In the genomic region with DNA sequence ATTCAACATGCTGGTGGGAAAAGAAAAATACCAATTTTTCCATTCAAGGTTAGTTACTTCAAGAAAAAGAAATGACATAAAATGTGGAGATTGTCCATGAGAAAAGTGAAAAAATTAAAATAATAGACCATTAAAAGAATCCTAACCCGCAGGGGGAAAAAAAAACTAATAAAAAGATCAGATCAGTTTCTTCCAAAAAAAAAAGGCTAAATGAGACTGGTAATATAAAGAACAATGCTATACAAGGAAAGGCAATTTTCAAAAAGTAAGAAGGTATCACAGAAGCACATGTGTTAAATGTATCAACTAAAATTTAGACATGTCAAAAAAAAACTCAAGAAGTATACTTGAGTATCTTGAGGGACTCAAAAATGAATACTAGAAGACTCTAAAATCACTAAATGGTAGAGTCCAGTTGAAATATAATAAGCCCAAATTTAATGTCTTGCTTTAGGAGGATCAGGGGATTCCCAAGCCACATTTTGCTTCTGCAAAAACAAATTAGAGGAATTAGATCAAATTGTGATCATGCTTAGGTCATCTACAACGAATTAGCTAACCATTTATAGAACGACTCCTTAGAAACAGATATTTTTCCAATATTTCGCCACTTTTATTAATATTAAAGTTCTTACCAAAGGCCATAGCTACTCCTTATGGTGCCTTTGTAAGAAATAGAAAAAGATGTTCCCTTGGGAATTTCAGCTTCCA, we compare ENCODE assay signal across 20 cellular contexts. TPM values are rescaled to one million over a fixed set of nuclear protein-coding genes. Genes with fewer than 3 reads are reported as not detected.
A peak's percentile ranks its signal among the peaks of the same experiment; 100 is the strongest.
DNase-seq lines count a peak whose midpoint lies in the region; ATAC-seq and TF ChIP-seq lines count a peak whose summit lies in the region.
"Had no signal": no experiment of that assay in that cellular context is flagged by ENCODE, and none has a peak within 500 bp of the region (broad histone marks: within the 10 kb centered on the region; RNA-seq: fewer than 3 reads in every experiment).

No MANE protein-coding gene starts in this region.

- CTCF ChIA-PET in activated CD4-positive, alpha-beta T cell treated with anti-CD3 and anti-CD28 coated beads for 36 hours (lab: Charles Lee): interaction anchor here (0.6 to 2.1 kb wide), 12 partner anchors 9 to 170 kb away, joined by 3 to 6 read pairs (median 3); no protein-coding TSS in a partner anchor
- CTCF ChIA-PET in PC-9 (lab: Charles Lee) (no interaction called here), HEK293T (lab: Yijun Ruan, JAX) (no interaction called here)

- no peak overlapping the region for H4K5ac ChIP-seq in H9 (ENCODE audit: insufficient read length, low read depth, low read length)

- peak overlapping the region; percentile 82 for H3K27ac Mint-ChIP-seq in activated CD4-positive, alpha-beta T cell treated with anti-CD3 and anti-CD28 coated beads for 36 hours
- H3K27ac Mint-ChIP-seq in H9: no peak overlapping the region
- H3K27ac Mint-ChIP-seq: B cell, endodermal cell had no signal

- BruUV-seq in PC-9 (replicated peaks; lab: Mats Ljungman, UMichigan): no TSS peak

- no peak overlapping the region for H4K8ac ChIP-seq in H9 (replicated peaks; ENCODE audit: insufficient read length, low read depth, low read length)

- H3K27me3 Mint-ChIP-seq in activated CD4-positive, alpha-beta T cell treated with anti-CD3 and anti-CD28 coated beads for 36 hours: no peaks in the 10 kb centered on the region
- no peaks in the 10 kb centered on the region for H3K27me3 Mint-ChIP-seq in H9 (ENCODE audit: low read depth)
- H3K27me3 Mint-ChIP-seq: B cell had no signal

- peaks cover 21% of the 10 kb centered on the region; the same call in 1 of the 2 replicates for H3F3A ChIP-seq in PC-9 (ENCODE audit: insufficient read depth, low read depth)

- H3K9me3 Mint-ChIP-seq in activated CD4-positive, alpha-beta T cell treated with anti-CD3 and anti-CD28 coated beads for 36 hours (ENCODE audit: low read depth): no peaks in the 10 kb centered on the region
- H3K9me3 Mint-ChIP-seq in H9: no peaks in the 10 kb centered on the region
- H3K9me3 Mint-ChIP-seq: endodermal cell had no signal

- H3K36me3 Mint-ChIP-seq in activated CD4-positive, alpha-beta T cell treated with anti-CD3 and anti-CD28 coated beads for 36 hours (ENCODE audit: low read depth): peaks cover 8% of the 10 kb centered on the region
- H3K36me3 Mint-ChIP-seq in H9 (ENCODE audit: insufficient read depth in 1 of 3, low read depth in 3 of 3): no peaks in the 10 kb centered on the region

- no peaks in the 10 kb centered on the region for H3K23me2 ChIP-seq in H9 (ENCODE audit: insufficient read length, low read depth, low read length, poor library complexity, severe bottlenecking)

- H2AFZ ChIP-seq in ACC112 (ENCODE audit: low read length, unreplicated experiment) (no peak overlapping the region), PC-9 (0 out of 2 replicates have a peak overlapping the region, but pooled peaks have one; percentile 42), hepatocyte (no peak overlapping the region), H9 (ENCODE audit: low read length) (no peak overlapping the region)

- no peaks in the 10 kb centered on the region for H3K79me1 ChIP-seq in H9 (ENCODE audit: insufficient read depth, low read depth, low read length, poor library complexity, severe bottlenecking)

- H3K27me3 ChIP-seq in ACC112 (ENCODE audit: insufficient read depth, low read length) (no peaks in the 10 kb centered on the region), PC-9 (ENCODE audit: insufficient read depth, low read depth) (no peaks in the 10 kb centered on the region), hepatocyte (no peaks in the 10 kb centered on the region), H9 (ENCODE audit: insufficient read depth, low read length) (no peaks in the 10 kb centered on the region)
- H3K27me3 ChIP-seq: brain microvascular endothelial cell, stomach had no signal

- 95% methylated on average over 4 of the region's 4 CpGs for WGBS in hepatocyte (ENCODE audit: low lambda C conversion rate, missing lambda C conversion rate)
- no CpG with 5 or more reads among the region's 4 CpGs for WGBS in H9 (ENCODE audit: extremely low coverage, insufficient read length, low lambda C conversion rate)

- H2BK5ac ChIP-seq in H9 (ENCODE audit: insufficient read length, low read length): no peak overlapping the region

- H3K4me1 Mint-ChIP-seq in activated CD4-positive, alpha-beta T cell treated with anti-CD3 and anti-CD28 coated beads for 36 hours: peaks cover 43% of the 10 kb centered on the region
- H3K4me1 Mint-ChIP-seq in H9: peaks cover 7% of the 10 kb centered on the region in 2 experiments; a peak in 3 of 4 replicates

- H2BK15ac ChIP-seq in H9 (ENCODE audit: low read depth, low read length): no peak overlapping the region

- peak overlapping the region; percentile 43 for H3K4me3 Mint-ChIP-seq in activated CD4-positive, alpha-beta T cell treated with anti-CD3 and anti-CD28 coated beads for 36 hours
- no peak overlapping the region for H3K4me3 Mint-ChIP-seq in H9
- H3K4me3 Mint-ChIP-seq: B cell, endodermal cell had no signal

- no peaks in the 10 kb centered on the region for H3K9me2 ChIP-seq in PC-9 (ENCODE audit: insufficient read depth)
- H3K9me2 ChIP-seq in hepatocyte (replicated peaks; ENCODE audit: insufficient read depth): no peaks in the 10 kb centered on the region

- H3K27ac ChIP-seq in ACC112 (ENCODE audit: low read depth, low read length): peak overlapping the region; percentile 45; the same call in 1 of the 2 replicates
- H3K27ac ChIP-seq in PC-9: peak overlapping the region; percentile 100
- H3K27ac ChIP-seq in hepatocyte: peak overlapping the region; percentile 33
- no peak overlapping the region for H3K27ac ChIP-seq in H9 (ENCODE audit: insufficient read length, low read depth, low read length)
- H3K27ac ChIP-seq: brain microvascular endothelial cell, coronary artery, stomach had no signal

- H3K79me2 ChIP-seq in ACC112 (ENCODE audit: control insufficient read depth, insufficient read depth, low read length, unreplicated experiment) (no peaks in the 10 kb centered on the region), PC-9 (ENCODE audit: low read depth) (peaks cover 7% of the 10 kb centered on the region; the same call in 1 of the 2 replicates), hepatocyte (no peaks in the 10 kb centered on the region), H9 (ENCODE audit: insufficient read depth, low read length) (no peaks in the 10 kb centered on the region)

- no peak for TF ChIP-seq CTCF in PC-9 (conservative IDR thresholded peaks at IDR 0.05)
- no peak for TF ChIP-seq CTCF in hepatocyte (IDR thresholded peaks at IDR 0.05; ENCODE audit: poor library complexity)
- TF ChIP-seq CTCF in H9 (conservative IDR thresholded peaks at IDR 0.05): no peak

- no peak overlapping the region for H3K4ac ChIP-seq in H9 (ENCODE audit: low read depth, low read length)

- H4K91ac ChIP-seq in H9 (ENCODE audit: insufficient read length, low read depth, low read length): no peak overlapping the region

- H3K36me3 ChIP-seq in ACC112 (ENCODE audit: insufficient read depth, low read length) (no peaks in the 10 kb centered on the region), PC-9 (ENCODE audit: low read depth) (peaks cover 14% of the 10 kb centered on the region; the same call in 1 of the 2 replicates), hepatocyte (replicated peaks; ENCODE audit: insufficient read depth, low read depth) (no peaks in the 10 kb centered on the region)
- H3K36me3 ChIP-seq: brain microvascular endothelial cell, stomach had no signal

- POLR2A ChIA-PET in activated CD4-positive, alpha-beta T cell treated with anti-CD3 and anti-CD28 coated beads for 36 hours (lab: Charles Lee): interaction anchor here (0.6 to 1.1 kb wide), 5 partner anchors 36 to 178 kb away, joined by 3 to 9 read pairs (median 5); a partner anchor contains a TSS
- POLR2A ChIA-PET in PC-9 (lab: Charles Lee; ENCODE audit: unreplicated experiment): interaction anchor here (0.7 kb wide), 3 partner anchors 158 to 672 kb away, joined by 4 to 7 read pairs (median 5); no protein-coding TSS in a partner anchor
- POLR2A ChIA-PET in HEK293T (lab: Yijun Ruan, JAX): no interaction called here

- H3K4me1 ChIP-seq in ACC112 (ENCODE audit: control insufficient read depth, insufficient read depth, low read length, unreplicated experiment): peaks cover 43% of the 10 kb centered on the region
- H3K4me1 ChIP-seq in PC-9 (replicated peaks; ENCODE audit: insufficient read depth): peaks cover 84% of the 10 kb centered on the region
- peaks cover 5% of the 10 kb centered on the region for H3K4me1 ChIP-seq in hepatocyte (ENCODE audit: insufficient read depth)
- H3K4me1 ChIP-seq in H9 (ENCODE audit: insufficient read depth, low read length): no peaks in the 10 kb centered on the region; the same call in none of the 2 replicates

- ATAC-seq in activated CD4-positive, alpha-beta T cell treated with anti-CD3 and anti-CD28 coated beads for 36 hours: no peak

- H3K4me2 ChIP-seq in PC-9 (peak overlapping the region; percentile 76), hepatocyte (no peak overlapping the region), H9 (ENCODE audit: insufficient read depth, insufficient read length, low read length) (no peak overlapping the region)

- no peak overlapping the region for H2BK120ac ChIP-seq in H9 (ENCODE audit: low read depth, low read length, poor library complexity, severe bottlenecking)

- H4K20me1 ChIP-seq in PC-9 (ENCODE audit: insufficient read depth) (no peaks in the 10 kb centered on the region), hepatocyte (ENCODE audit: insufficient read depth, poor library complexity, severe bottlenecking) (no peaks in the 10 kb centered on the region), H9 (ENCODE audit: control insufficient read depth, insufficient read depth, insufficient read length) (no peaks in the 10 kb centered on the region)

- H2BK20ac ChIP-seq in H9 (ENCODE audit: low read depth, low read length, poor library complexity, severe bottlenecking): no peak overlapping the region

- H3K4me3 ChIP-seq in ACC112 (ENCODE audit: low read depth, low read length) (no peak overlapping the region), PC-9 (no peak overlapping the region; the same call in 1 of the 2 replicates), hepatocyte (no peak overlapping the region)
- H3K4me3 ChIP-seq: coronary artery, stomach had no signal

- H3K9me3 ChIP-seq in PC-9 (ENCODE audit: insufficient read depth, low read depth) (no peaks in the 10 kb centered on the region; the same call in 1 of the 2 replicates), hepatocyte (ENCODE audit: low read depth) (no peaks in the 10 kb centered on the region), H9 (ENCODE audit: control insufficient read depth, low read depth, low read length) (no peaks in the 10 kb centered on the region)
- H3K9me3 ChIP-seq: stomach had no signal

- H3K9ac ChIP-seq in H9 (ENCODE audit: extremely low read depth, insufficient read length, low read length): no peak overlapping the region

- H3T11ph ChIP-seq in H9 (ENCODE audit: low read length): no peak overlapping the region

- no peak overlapping the region for H3K18ac ChIP-seq in H9 (ENCODE audit: insufficient read length, low read depth, low read length)

- intact Hi-C loops in activated CD4-positive, alpha-beta T cell treated with anti-CD3 and anti-CD28 coated beads for 36 hours (cut with DNase I, micrococcal nuclease): loop anchor here (1.0 to 5.0 kb wide), 19 partner anchors 17 to 350 kb away; a partner anchor contains a TSS
- intact Hi-C loops in PC-9 (cut with micrococcal nuclease; ENCODE audit: unreplicated experiment): loop anchor here (2.0 kb wide), 1 partner anchor 38 kb away; no protein-coding TSS in a partner anchor

- H2BK12ac ChIP-seq in H9 (ENCODE audit: insufficient read length, low read depth, low read length): no peak overlapping the region

- H3K56ac ChIP-seq in H9 (ENCODE audit: insufficient read length, low read depth, low read length): no peak overlapping the region

- no peak overlapping the region for H3K23ac ChIP-seq in H9 (ENCODE audit: insufficient read length, low read depth, low read length)

- H3K14ac ChIP-seq in H9 (ENCODE audit: insufficient read depth, low read length): no peak overlapping the region

- H2AK5ac ChIP-seq in H9 (ENCODE audit: insufficient read length, low read length): no peak overlapping the region

- no peak for DNase-seq in activated CD4-positive, alpha-beta T cell treated with anti-CD3 and anti-CD28 coated beads for 36 hours
- no peak for DNase-seq in activated CD4-positive, alpha-beta T cell treated with anti-CD3 and anti-CD28 coated beads, Interleukin-2, amount 50 U/mL, for 48 hours
- DNase-seq in PC-9 (no peak), hepatocyte (ENCODE audit: low spot score) (no peak), cerebellar nuclear complex (lab: John Stamatoyannopoulos, UW) (no peak), HEK293T (ENCODE audit: extremely low spot score) (no peak), H9 (no peak)
- DNase-seq: DMS79 treated with DMSO at 0.1 percent for 48 hours, endodermal cell, Karpas-422, NCI-H1092, NCI-H1930, NCI-H774, occipital lobe, Right ventricle myocardium superior, stomach had no signal

RNA-seq across cellular contexts. Expression of a gene that starts 35.8 kb away (rescaled TPM):
- total RNA-seq in activated CD4-positive, alpha-beta T cell treated with anti-CD3 and anti-CD28 coated beads for 36 hours: 100 to 1,000 TPM; 136 to 242 TPM
- 66.4 and 68.5 TPM in 2 replicates for total RNA-seq in PC-9 (2021)
- total RNA-seq in hepatocyte: 385 and 460 TPM in 2 replicates
- polyA plus RNA-seq in hepatocyte: 78.8 and 78.9 TPM in 2 replicates
- total RNA-seq in H9 (2021): 69.3 and 70.6 TPM in 2 replicates
